ENCODE assay signal across 3 cellular contexts in the genomic region with DNA sequence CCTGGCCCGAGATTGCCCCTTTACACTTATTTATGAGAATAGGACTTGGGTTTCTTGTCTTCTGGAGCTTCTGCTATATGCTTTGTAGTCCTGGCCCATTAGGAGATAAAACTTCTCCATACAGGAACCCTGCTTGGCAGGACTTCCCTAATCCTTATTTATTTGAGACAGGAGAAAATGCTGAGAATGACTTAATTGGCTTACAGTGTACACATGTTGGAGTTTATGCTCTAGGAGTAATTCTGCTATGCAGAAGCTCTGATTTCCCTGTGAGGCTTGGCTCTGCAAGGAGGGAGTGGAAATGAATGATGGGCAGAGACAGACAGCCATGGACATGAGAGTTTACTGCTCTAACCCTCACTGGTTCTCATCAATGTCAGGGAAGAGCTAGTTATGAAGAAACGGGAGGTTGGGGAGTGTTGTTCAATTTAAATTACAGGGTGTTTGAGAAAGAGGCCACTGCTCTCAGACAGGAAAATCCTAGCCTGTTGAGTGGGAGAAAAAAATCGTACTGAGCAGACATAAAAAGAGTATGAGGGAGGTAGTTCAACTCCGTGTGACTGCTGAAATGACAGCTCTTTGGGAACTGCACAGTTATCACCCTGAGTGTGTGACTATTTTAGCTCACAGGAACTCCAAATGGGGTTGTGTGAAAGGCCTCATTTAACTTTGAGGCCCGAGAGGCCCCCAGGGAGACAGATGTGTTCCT.
TF ChIP-seq lines count a peak whose summit lies in the region.

No MANE protein-coding gene starts in this region.

TF ChIP-seq in SK-N-SH treated with all-trans-retinoic acid at 6 μM for 48 hours, 23 proteins besides CTCF, POLR2A, EP300 and RAD21:
- TF ChIP-seq PPARA (CRISPR knock-in tag; IDR thresholded peaks at IDR 0.05; ENCODE audit: borderline replicate concordance) = no peak
- no peak for TF ChIP-seq ISL1 (CRISPR knock-in tag; IDR thresholded peaks at IDR 0.05)
- TF ChIP-seq GLIS3 (CRISPR knock-in tag; IDR thresholded peaks at IDR 0.05) = no peak
- TF ChIP-seq, protein P1, sequence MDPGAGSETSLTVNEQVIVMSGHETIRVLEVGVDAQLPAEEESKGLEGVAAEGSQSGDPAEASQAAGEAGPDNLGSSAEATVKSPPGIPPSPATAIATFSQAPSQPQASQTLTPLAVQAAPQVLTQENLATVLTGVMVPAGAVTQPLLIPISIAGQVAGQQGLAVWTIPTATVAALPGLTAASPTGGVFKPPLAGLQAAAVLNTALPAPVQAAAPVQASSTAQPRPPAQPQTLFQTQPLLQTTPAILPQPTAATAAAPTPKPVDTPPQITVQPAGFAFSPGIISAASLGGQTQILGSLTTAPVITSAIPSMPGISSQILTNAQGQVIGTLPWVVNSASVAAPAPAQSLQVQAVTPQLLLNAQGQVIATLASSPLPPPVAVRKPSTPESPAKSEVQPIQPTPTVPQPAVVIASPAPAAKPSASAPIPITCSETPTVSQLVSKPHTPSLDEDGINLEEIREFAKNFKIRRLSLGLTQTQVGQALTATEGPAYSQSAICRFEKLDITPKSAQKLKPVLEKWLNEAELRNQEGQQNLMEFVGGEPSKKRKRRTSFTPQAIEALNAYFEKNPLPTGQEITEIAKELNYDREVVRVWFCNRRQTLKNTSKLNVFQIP (CRISPR knock-in tag; IDR thresholded peaks at IDR 0.05; ENCODE audit: borderline replicate concordance, low read depth) = no peak
- TF ChIP-seq CSDC2 (CRISPR knock-in tag; IDR thresholded peaks at IDR 0.05) = no peak
- TF ChIP-seq TCF4 (CRISPR knock-in tag; IDR thresholded peaks at IDR 0.05; ENCODE audit: borderline replicate concordance) = no peak
- no peak for TF ChIP-seq PATZ1 (CRISPR knock-in tag; IDR thresholded peaks at IDR 0.05; ENCODE audit: borderline replicate concordance)
- no peak for TF ChIP-seq RARB (CRISPR knock-in tag; IDR thresholded peaks at IDR 0.05)
- TF ChIP-seq ZFP30 (CRISPR knock-in tag; IDR thresholded peaks at IDR 0.05) = no peak
- TF ChIP-seq ZFP3 (CRISPR knock-in tag; IDR thresholded peaks at IDR 0.05) = no peak
- TF ChIP-seq OSR1 (CRISPR knock-in tag; IDR thresholded peaks at IDR 0.05) = no peak
- TF ChIP-seq TOX (CRISPR knock-in tag; IDR thresholded peaks at IDR 0.05; ENCODE audit: borderline replicate concordance) = no peak
- TF ChIP-seq CSRNP3 (CRISPR knock-in tag; IDR thresholded peaks at IDR 0.05) = no peak
- no peak for TF ChIP-seq ZNF8 (CRISPR knock-in tag; IDR thresholded peaks at IDR 0.05)
- no peak for TF ChIP-seq ESRRG (CRISPR knock-in tag; IDR thresholded peaks at IDR 0.05)

TF ChIP-seq in SK-N-SH, 30 proteins besides CTCF, POLR2A, EP300 and RAD21:
- no peak for TF ChIP-seq NFIC (IDR thresholded peaks at IDR 0.05; ENCODE audit: borderline replicate concordance)
- TF ChIP-seq EZH2phosphoT487 (IDR thresholded peaks at IDR 0.05; ENCODE audit: borderline replicate concordance, low read depth) = no peak
- TF ChIP-seq GATA2 (CRISPR knock-in tag; IDR thresholded peaks at IDR 0.05) = no peak
- TF ChIP-seq, protein P2, sequence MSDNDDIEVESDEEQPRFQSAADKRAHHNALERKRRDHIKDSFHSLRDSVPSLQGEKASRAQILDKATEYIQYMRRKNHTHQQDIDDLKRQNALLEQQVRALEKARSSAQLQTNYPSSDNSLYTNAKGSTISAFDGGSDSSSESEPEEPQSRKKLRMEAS (IDR thresholded peaks at IDR 0.05; ENCODE audit: low read depth) = no peak
- TF ChIP-seq USF1 (IDR thresholded peaks at IDR 0.05; ENCODE audit: borderline replicate concordance, low read depth) = no peak
- TF ChIP-seq RCOR1 (IDR thresholded peaks at IDR 0.05; ENCODE audit: low read length) = no peak
- TF ChIP-seq RXRA (IDR thresholded peaks at IDR 0.05; ENCODE audit: borderline replicate concordance, low read depth) = no peak

TF ChIP-seq in GM12878, 131 proteins besides CTCF, POLR2A, EP300 and RAD21:
- TF ChIP-seq MEF2B (IDR thresholded peaks at IDR 0.05; ENCODE audit: partially characterized antibody, poor library complexity, severe bottlenecking) (peak; percentile 93), HDAC6 (IDR thresholded peaks at IDR 0.05; ENCODE audit: unreplicated experiment) (no peak), GATAD2B (conservative IDR thresholded peaks at IDR 0.05; ENCODE audit: low read depth) (0 out of 2 replicates have a peak, but pooled peaks have one; percentile 36), PKNOX1 (IDR thresholded peaks at IDR 0.05) (0 out of 2 replicates have a peak, but pooled peaks have one; percentile 16)
